Comparison of ENCODE assay signal across 27 cellular contexts in genomic region chr12:131641315-131641714, GRCh38.
"Had no signal": no experiment of that assay in that cellular context is flagged by ENCODE, and none has a peak within 500 bp of the region (broad histone marks: within the 10 kb centered on the region; RNA-seq: fewer than 3 reads in every experiment).

No MANE protein-coding gene starts in this region.

- H3K4me1 ChIP-seq: breast epithelium, esophagus squamous epithelium, pancreas, psoas muscle, sigmoid colon, thyroid gland, upper lobe of right lung had no signal

- ATAC-seq: activated T-cell treated with anti-CD3 and anti-CD28 coated beads, Interleukin-2, amount 50 U/mL, for 4 hours; left ventricle myocardium superior; pancreas; psoas muscle; T-helper 17 cell; upper lobe of right lung had no signal

- FAIRE-seq: colon, endometrium, pancreas, small intestine had no signal

- H3K9me3 ChIP-seq: breast epithelium, esophagus squamous epithelium, neutrophil, pancreas, psoas muscle, sigmoid colon, thyroid gland, upper lobe of right lung had no signal

- H3K27me3 ChIP-seq: thyroid gland, upper lobe of right lung had no signal

- H3K27ac ChIP-seq: breast epithelium, epithelial cell of prostate, esophagus squamous epithelium, neutrophil, pancreas, psoas muscle, sigmoid colon, thyroid gland, upper lobe of right lung had no signal

- H3K4me3 ChIP-seq: breast epithelium, esophagus squamous epithelium, pancreas, psoas muscle, sigmoid colon, thyroid gland, upper lobe of right lung had no signal

- DNase-seq: activated B cell treated with CpG ODN at 0.5 μM for 24 hours; activated CD4-positive, alpha-beta T cell treated with anti-CD3 and anti-CD28 coated beads, Interleukin-2, amount 50 U/mL, for 1 hour; activated CD8-positive, alpha-beta T cell treated with anti-CD3 and anti-CD28 coated beads for 36 hours; activated gamma-delta T cell treated with Interleukin-2 at 50 U/mL for 16 hours; activated naive CD4-positive, alpha-beta T cell treated with anti-CD3 and anti-CD28 coated beads, Interleukin-2, amount 50 U/mL, for 16 hours; activated T-cell treated with anti-CD3 and anti-CD28 coated beads, Interleukin-2, amount 50 U/mL, for 4 hours; amniotic stem cell; dermis blood vessel endothelial cell; effector CD4-positive, alpha-beta T cell; esophagus squamous epithelium; foreskin melanocyte; left ventricle myocardium superior; naive B cell; nephron progenitor cell; psoas muscle; small intestine; stimulated activated CD4-positive, alpha-beta T cell treated with anti-CD3 and anti-CD28 coated beads, Interleukin-4, amount 100 ng/mL, for 24 hours; T-helper 17 cell; thyroid gland; upper lobe of right lung had no signal

- H3K36me3 ChIP-seq: breast epithelium, esophagus squamous epithelium, neutrophil, pancreas, sigmoid colon, thyroid gland, upper lobe of right lung had no signal
